8 cellular contexts compared by ENCODE assay signal in the genomic region with DNA sequence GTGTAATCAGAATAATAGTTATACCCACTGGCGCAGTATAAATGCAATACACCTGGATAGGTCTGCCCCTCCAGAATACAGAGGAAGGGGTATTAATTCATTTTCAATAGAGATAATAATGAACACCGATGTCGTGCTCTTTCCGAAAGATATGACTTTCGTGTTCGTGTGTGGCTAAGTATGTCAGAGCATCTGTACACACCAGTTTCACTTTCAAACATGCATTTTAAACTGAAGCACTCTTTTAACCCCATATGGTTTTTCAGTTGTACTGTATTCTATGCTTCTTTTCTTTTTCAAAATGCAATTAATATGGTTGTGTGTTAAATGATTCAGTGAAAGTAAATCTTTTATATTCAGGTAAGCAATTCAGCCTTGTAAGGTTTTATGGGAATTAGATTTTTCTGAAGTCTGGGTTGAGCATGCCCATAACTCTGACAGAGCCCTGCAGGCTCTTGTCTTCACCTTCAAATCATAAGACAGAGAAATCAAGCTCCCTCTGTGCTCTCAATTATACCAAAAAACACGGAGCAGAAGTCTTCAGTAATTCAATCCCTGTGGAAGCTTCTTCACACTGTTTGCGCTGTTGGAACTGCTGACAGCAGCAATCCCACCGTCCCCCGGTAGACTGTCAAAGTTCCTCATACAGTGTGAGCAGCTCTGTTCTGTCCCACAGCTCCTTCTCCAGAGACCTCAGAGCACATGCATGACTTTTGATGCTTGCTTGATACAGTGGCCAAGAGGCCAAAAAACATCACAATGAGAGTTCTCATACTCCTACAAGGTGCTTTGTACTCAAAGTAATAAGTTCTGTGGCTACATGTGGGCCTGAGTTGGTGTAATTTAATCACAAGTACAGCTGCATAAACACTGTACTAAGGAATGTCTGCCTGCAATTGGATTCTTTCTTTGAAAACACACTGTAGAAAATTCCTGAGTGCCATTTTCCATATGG.
A peak's percentile ranks its signal among the peaks of the same experiment; 100 is the strongest.
DNase-seq lines count a peak whose midpoint lies in the region; ATAC-seq, FAIRE-seq and TF ChIP-seq lines count a peak whose summit lies in the region.

No MANE protein-coding gene starts in this region.

- peak; percentile 2 for DNase-seq in Daoy (ENCODE audit: low read depth)
- DNase-seq in GM12878 (ENCODE audit: low read depth, low spot score), result no peak
- peak; percentile 16 for DNase-seq in medulla oblongata (ENCODE audit: extremely low spot score)
- DNase-seq in ACHN, result no peak
- DNase-seq in NOMO-1 (lab: John Stamatoyannopoulos, UW; ENCODE audit: unreplicated experiment in 2 of 2), result no peak
- no peak for DNase-seq in NCI-H128 (lab: John Stamatoyannopoulos, UW; ENCODE audit: unreplicated experiment)

- no peaks in the 10 kb centered on the region for H4K20me1 ChIP-seq in GM12878 (ENCODE audit: control insufficient read depth, insufficient read depth)

- CTCF ChIA-PET in GM12878 (lab: Yijun Ruan, JAX), result no interaction called here

- TF ChIP-seq EP300 in GM12878 (IDR thresholded peaks at IDR 0.05; ENCODE audit: borderline replicate concordance in 1 of 2, control insufficient read depth in 1 of 2, low read depth in 2 of 2, low read length in 2 of 2), result peak; percentile 60; a peak in 2 of 4 replicates

- intact Hi-C loops in GM12878 (cut with micrococcal nuclease; ENCODE audit: unreplicated experiment), result no loop called here

- SMC1A ChIA-PET in GM12878 (lab: Charles Lee; ENCODE audit: uncharacterized antibody, unreplicated experiment), result interaction anchor here (0.6 to 0.8 kb wide), 2 partner anchors 24 to 249 kb away, joined by 3 read pairs; no protein-coding TSS in a partner anchor

- in situ Hi-C loops in GM12878 (cut with MboI), result no loop called here
- in situ Hi-C loops in ACHN (cut with HindIII; ENCODE audit: low pct_ligation_motif_present, low pct_unique_long_range_greater_than_20kb, low sequenced_read_pairs), result no loop called here

- RAD21 ChIA-PET in GM12878 (lab: Charles Lee; ENCODE audit: unreplicated experiment), result no interaction called here

- H3K79me2 ChIP-seq in GM12878 (ENCODE audit: control insufficient read depth, insufficient read depth, low read length), result no peaks in the 10 kb centered on the region

- H3K4me2 ChIP-seq in GM12878 (ENCODE audit: control insufficient read depth, insufficient read depth), result peak overlapping the region; percentile 71

- H3K4me3 ChIP-seq in GM12878, result peak overlapping the region; percentile 37; the same call in 1 of the 2 replicates

- WGBS in GM12878 (ENCODE audit: insufficient coverage, insufficient replicate concordance, low lambda C conversion rate, missing lambda C conversion rate), result 25% methylated on average over 10 of the region's 10 CpGs

- H2AFZ ChIP-seq in GM12878 (ENCODE audit: control insufficient read depth, low read depth, low read length), result peak overlapping the region; percentile 78

- no TSS peak for BruUV-seq in GM12878 (replicated peaks; lab: Mats Ljungman, UMichigan)

- H3K9ac ChIP-seq in GM12878 (ENCODE audit: control insufficient read depth, insufficient read depth, low read length), result peak overlapping the region; percentile 22; the same call in 1 of the 2 replicates

- TF ChIP-seq CTCF in GM12878 (IDR thresholded peaks at IDR 0.05 in 2 of 3, conservative IDR thresholded peaks at IDR 0.05 in 1 of 3; ENCODE audit: control insufficient read depth in 2 of 3, extremely low read depth in 1 of 3, insufficient read depth in 1 of 3, low read depth in 3 of 3, low read length in 3 of 3), result no peak

- H3K4me1 ChIP-seq in GM12878 (ENCODE audit: control insufficient read depth, insufficient read depth, low read length), result peaks cover 9% of the 10 kb centered on the region

- no peaks in the 10 kb centered on the region for H3K27me3 ChIP-seq in GM12878 (replicated peaks in 1 of 2; ENCODE audit: control insufficient read depth in 2 of 2, insufficient read depth in 2 of 2, low read length in 1 of 2)

- TF ChIP-seq RAD21 in GM12878 (IDR thresholded peaks at IDR 0.05; ENCODE audit: insufficient read depth, low read depth, low read length), result no peak

- POLR2A ChIA-PET in GM12878 (lab: Charles Lee), result no interaction called here

- no peaks in the 10 kb centered on the region for H3K9me3 ChIP-seq in GM12878 (replicated peaks; ENCODE audit: control insufficient read depth, insufficient read depth, low read length)

- ATAC-seq in GM19452 (IDR thresholded peaks at IDR 0.05; ENCODE audit: unreplicated experiment) (peak; percentile 94), HG03442 (IDR thresholded peaks at IDR 0.05; ENCODE audit: unreplicated experiment) (peak; percentile 92), GM12878 (peak; percentile 95)

- peak overlapping the region; percentile 71 for H3K27ac ChIP-seq in GM12878 (ENCODE audit: control insufficient read depth, insufficient read depth)

- no peaks in the 10 kb centered on the region for H3K36me3 ChIP-seq in GM12878 (ENCODE audit: control insufficient read depth in 2 of 2, insufficient read depth in 2 of 2, low read length in 1 of 2)

- FAIRE-seq in GM12878 (lab: Jason Lieb, UNC), result no peak

- TF ChIP-seq POLR2A in GM12878 (IDR thresholded peaks at IDR 0.05; ENCODE audit: low read depth, low read length), result no peak

TF ChIP-seq in GM12878, 131 proteins besides CTCF, POLR2A, EP300 and RAD21:
- TF ChIP-seq, protein P1, sequence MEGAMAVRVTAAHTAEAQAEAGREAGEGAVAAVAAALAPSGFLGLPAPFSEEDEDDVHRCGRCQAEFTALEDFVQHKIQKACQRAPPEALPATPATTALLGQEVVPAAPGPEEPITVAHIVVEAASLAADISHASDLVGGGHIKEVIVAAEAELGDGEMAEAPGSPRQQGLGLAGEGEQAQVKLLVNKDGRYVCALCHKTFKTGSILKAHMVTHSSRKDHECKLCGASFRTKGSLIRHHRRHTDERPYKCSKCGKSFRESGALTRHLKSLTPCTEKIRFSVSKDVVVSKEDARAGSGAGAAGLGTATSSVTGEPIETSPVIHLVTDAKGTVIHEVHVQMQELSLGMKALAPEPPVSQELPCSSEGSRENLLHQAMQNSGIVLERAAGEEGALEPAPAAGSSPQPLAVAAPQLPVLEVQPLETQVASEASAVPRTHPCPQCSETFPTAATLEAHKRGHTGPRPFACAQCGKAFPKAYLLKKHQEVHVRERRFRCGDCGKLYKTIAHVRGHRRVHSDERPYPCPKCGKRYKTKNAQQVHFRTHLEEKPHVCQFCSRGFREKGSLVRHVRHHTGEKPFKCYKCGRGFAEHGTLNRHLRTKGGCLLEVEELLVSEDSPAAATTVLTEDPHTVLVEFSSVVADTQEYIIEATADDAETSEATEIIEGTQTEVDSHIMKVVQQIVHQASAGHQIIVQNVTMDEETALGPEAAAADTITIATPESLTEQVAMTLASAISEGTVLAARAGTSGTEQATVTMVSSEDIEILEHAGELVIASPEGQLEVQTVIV (IDR thresholded peaks at IDR 0.05; ENCODE audit: borderline replicate concordance, partially characterized antibody), result no peak
- TF ChIP-seq IRF4 (IDR thresholded peaks at IDR 0.05; ENCODE audit: low read depth, low read length) (no peak), CBX5 (IDR thresholded peaks at IDR 0.05; ENCODE audit: low read depth) (no peak), EGR1 (IDR thresholded peaks at IDR 0.05; ENCODE audit: borderline replicate concordance in 1 of 2, low read depth in 2 of 2, low read length in 2 of 2) (no peak), KLF5 (IDR thresholded peaks at IDR 0.05; ENCODE audit: partially characterized antibody) (no peak), RBBP5 (conservative IDR thresholded peaks at IDR 0.05) (0 out of 2 replicates have a peak, but pooled peaks have one; percentile 23), CHD2 (IDR thresholded peaks at IDR 0.05; ENCODE audit: borderline replicate concordance, low read depth, low read length) (peak; percentile 17; the same call in 1 of the 2 replicates), CREM (IDR thresholded peaks at IDR 0.05; ENCODE audit: low read depth) (no peak), CEBPB (IDR thresholded peaks at IDR 0.05; ENCODE audit: borderline replicate concordance in 1 of 2, low read depth in 2 of 2, low read length in 2 of 2) (0 out of 4 replicates have a peak, but pooled peaks of 1 of the 2 experiments have one; percentile 33), NFIC (IDR thresholded peaks at IDR 0.05; ENCODE audit: low read depth, low read length) (0 out of 2 replicates have a peak, but pooled peaks have one; percentile 28), BCL11A (IDR thresholded peaks at IDR 0.05; ENCODE audit: low read depth, low read length) (peak; percentile 54; the same call in 1 of the 2 replicates), ETV6 (conservative IDR thresholded peaks at IDR 0.05 in 1 of 2, IDR thresholded peaks at IDR 0.05 in 1 of 2; ENCODE audit: borderline replicate concordance in 1 of 2, low read depth in 1 of 2) (peak in 1 of 2 experiments; percentile 35; a peak in 1 of 4 replicates)

Comparison
In these comparisons a context has a peak if more than half of its experiments do, and no peak if none do; other contexts are left out.
1. DNase-seq: peak in Daoy (single experiment) and medulla oblongata (single experiment); none in GM12878 (single experiment), ACHN (single experiment), NOMO-1 (0 of 2) and NCI-H128 (single experiment).
2. Peak in every context shown above with its lines, with median percentiles within 50 percentile points of each other: ATAC-seq.